10 cellular contexts compared by ENCODE assay signal in genomic region chr18:75167759-75168211, GRCh38. TPM values are rescaled to one million over a fixed set of nuclear protein-coding genes. Genes with fewer than 3 reads are reported as not detected.
DNase-seq lines count a peak whose midpoint lies in the region; ATAC-seq and TF ChIP-seq lines count a peak whose summit lies in the region.
"Had no signal": no experiment of that assay in that cellular context is flagged by ENCODE, and none has a peak within 500 bp of the region (broad histone marks: within the 10 kb centered on the region; RNA-seq: fewer than 3 reads in every experiment).

No MANE protein-coding gene starts in this region.

- H3K36me3 ChIP-seq in IMR-90 (ENCODE audit: control insufficient read depth, insufficient read depth, low read length): no peaks in the 10 kb centered on the region
- no peaks in the 10 kb centered on the region for H3K36me3 ChIP-seq in SJSA1
- H3K36me3 ChIP-seq in stomach: no peaks in the 10 kb centered on the region

- 12% methylated on average over 10 of the region's 25 CpGs; no CpG with 5 or more reads in 1 of the 2 experiments for WGBS in IMR-90 (ENCODE audit: extremely low coverage in 2 of 2, insufficient read length in 1 of 2), 2 experiments
- 55 to 68% (median 58%) methylated on average over 25 of the region's 25 CpGs for WGBS in stomach, 5 donors

- H3K4me3 ChIP-seq in IMR-90 (ENCODE audit: insufficient read depth, low read depth, low read length): peak overlapping the region; percentile 38
- H3K4me3 ChIP-seq in SJSA1: peak overlapping the region; percentile 42
- H3K4me3 ChIP-seq in stomach: peak overlapping the region in 3 of 4 donors; percentile 20 to 30 (median 28)

- H2AFZ ChIP-seq in IMR-90 (replicated peaks; ENCODE audit: low read length, poor library complexity): peak overlapping the region; percentile 89

- dilution Hi-C loops in IMR-90 (cut with HindIII; ENCODE audit: low sequenced_read_pairs, unreplicated experiment): no loop called here

- TF ChIP-seq RAD21 in IMR-90 (IDR thresholded peaks at IDR 0.05; ENCODE audit: low read length): no peak

- H3K9ac ChIP-seq in IMR-90 (ENCODE audit: low read depth, low read length): peak overlapping the region; percentile 21; the same call in 1 of the 2 replicates

- H3K23ac ChIP-seq in IMR-90 (ENCODE audit: low read depth, low read length): no peak overlapping the region

- H3K4ac ChIP-seq in IMR-90 (ENCODE audit: low read depth, low read length): no peak overlapping the region

- H2AK5ac ChIP-seq in IMR-90 (ENCODE audit: low read depth, low read length): no peak overlapping the region

- no peak overlapping the region for H4K91ac ChIP-seq in IMR-90 (ENCODE audit: insufficient read depth, low read depth, low read length)

- peak overlapping the region; percentile 67 for H3K4me2 ChIP-seq in IMR-90 (ENCODE audit: low read depth, low read length)

- no peak overlapping the region for H2BK5ac ChIP-seq in IMR-90 (ENCODE audit: low read depth, low read length, poor library complexity, severe bottlenecking)

- in situ Hi-C loops in IMR-90 (cut with MboI; ENCODE audit: low sequenced_read_pairs): no loop called here

- no peak overlapping the region for H2BK20ac ChIP-seq in IMR-90 (ENCODE audit: low read depth, low read length)

- TF ChIP-seq POLR2A in IMR-90 (IDR thresholded peaks at IDR 0.05; ENCODE audit: low read depth, low read length): no peak
- TF ChIP-seq POLR2A in stomach (IDR thresholded peaks at IDR 0.05): no peak

- no peak overlapping the region for H4K5ac ChIP-seq in IMR-90 (ENCODE audit: low read depth, low read length)

- H3K27me3 ChIP-seq in IMR-90 (ENCODE audit: control insufficient read depth, insufficient read depth, low read length) (peaks cover 20% of the 10 kb centered on the region), SJSA1 (replicated peaks) (no peaks in the 10 kb centered on the region), stomach (no peaks in the 10 kb centered on the region)

- no peak overlapping the region for H3K14ac ChIP-seq in IMR-90 (replicated peaks; ENCODE audit: low read depth, low read length)

- POLR2A ChIA-PET in IMR-90 (lab: Charles Lee; ENCODE audit: unreplicated experiment): no interaction called here

- H3K56ac ChIP-seq in IMR-90 (ENCODE audit: extremely low read depth, insufficient read depth, low read length): no peak overlapping the region

- no peak for TF ChIP-seq EP300 in stomach (IDR thresholded peaks at IDR 0.05)

- H3K4me1 ChIP-seq in IMR-90 (ENCODE audit: control insufficient read depth, insufficient read depth, low read length) (no peaks in the 10 kb centered on the region), SJSA1 (replicated peaks) (peaks cover 14% of the 10 kb centered on the region), stomach (peaks cover 0 to 3% (median 0%) of the 10 kb centered on the region in 4 donors)

- DNase-seq in IMR-90 (peak; percentile 17), SJSA1 (ENCODE audit: low read depth in 1 of 2, low spot score in 2 of 2) (peak in 1 of 2 experiments; percentile 70), left cardiac atrium (peak; percentile 55), stomach (no peak)
- DNase-seq: activated naive CD4-positive, alpha-beta T cell treated with anti-CD3 and anti-CD28 coated beads, Interleukin-2, amount 10 ng/mL, durations not matched to agents 7 days and 5 days; cerebellar nuclear complex had no signal

- H2AK9ac ChIP-seq in IMR-90 (replicated peaks; ENCODE audit: low read depth, low read length, poor library complexity): peak overlapping the region; percentile 48

- H3K9me1 ChIP-seq in IMR-90 (ENCODE audit: insufficient read depth, low read length): no peaks in the 10 kb centered on the region

- no peak for TF ChIP-seq CTCF in IMR-90 (conservative IDR thresholded peaks at IDR 0.05; ENCODE audit: low read depth, low read length)
- no peak for TF ChIP-seq CTCF in stomach (IDR thresholded peaks at IDR 0.05)

- CTCF ChIA-PET in IMR-90 (lab: Yijun Ruan, JAX): interaction anchor here (1.5 kb wide), 1 partner anchor 10 kb away, joined by 3 read pairs; no protein-coding TSS in a partner anchor

- H2BK15ac ChIP-seq in IMR-90 (ENCODE audit: low read depth, low read length): no peak overlapping the region; the same call in 2 of the 3 replicates

- no peaks in the 10 kb centered on the region for H3K79me1 ChIP-seq in IMR-90 (ENCODE audit: low read depth in 1 of 2, low read length in 2 of 2)

- ATAC-seq in IMR-90 (ENCODE audit: low read depth) (peak; percentile 72), left cardiac atrium (peak; percentile 58 to 71), GM21526 (IDR thresholded peaks at IDR 0.05; ENCODE audit: low FRiP score, unreplicated experiment) (no peak), GM18502 (IDR thresholded peaks at IDR 0.05; ENCODE audit: poor library complexity, unreplicated experiment) (no peak), HG02938 (IDR thresholded peaks at IDR 0.05; ENCODE audit: unreplicated experiment) (no peak)

- intact Hi-C loops in IMR-90 (cut with micrococcal nuclease) (no loop called here), left cardiac atrium (cut with DNase I) (no loop called here), stomach (cut with DNase I; ENCODE audit: low total_unique reads) (no loop called here)

- H2BK120ac ChIP-seq in IMR-90 (ENCODE audit: low read depth, low read length): no peak overlapping the region

- H3K27ac ChIP-seq in IMR-90 (ENCODE audit: insufficient read depth, low read length) (no peak overlapping the region), SJSA1 (peak overlapping the region; percentile 65; the same call in 1 of the 2 replicates), stomach (peak overlapping the region; percentile 12 to 77 (median 33))
- H3K27ac ChIP-seq: RWPE1 had no signal

- H3K18ac ChIP-seq in IMR-90 (ENCODE audit: low read depth, low read length): no peak overlapping the region; the same call in 1 of the 2 replicates

- H4K8ac ChIP-seq in IMR-90 (ENCODE audit: low read depth in 2 of 2, low read length in 2 of 2): no peak overlapping the region

- BruUV-seq in IMR-90 (replicated peaks; lab: Mats Ljungman, UMichigan): no TSS peak

- H4K20me1 ChIP-seq in IMR-90 (ENCODE audit: insufficient read depth, low read length): no peaks in the 10 kb centered on the region

- H3K9me3 ChIP-seq in IMR-90 (ENCODE audit: control insufficient read depth, insufficient read depth, low read length) (peaks cover 8% of the 10 kb centered on the region; the same call in 1 of the 2 replicates), SJSA1 (replicated peaks) (no peaks in the 10 kb centered on the region), stomach (no peaks in the 10 kb centered on the region)

TF ChIP-seq in IMR-90, 13 proteins besides CTCF, POLR2A, EP300 and RAD21:
- no peak for TF ChIP-seq FOS (IDR thresholded peaks at IDR 0.05; ENCODE audit: low read depth, low read length)
- TF ChIP-seq MXI1 (IDR thresholded peaks at IDR 0.05; ENCODE audit: borderline replicate concordance, low read depth, low read length): no peak
- TF ChIP-seq ELK1 (IDR thresholded peaks at IDR 0.05; ENCODE audit: borderline replicate concordance, low read depth, low read length): no peak
- TF ChIP-seq CHD1 (IDR thresholded peaks at IDR 0.05; ENCODE audit: low read depth, low read length): no peak
- TF ChIP-seq RFX5 (IDR thresholded peaks at IDR 0.05; ENCODE audit: low read depth, low read length): no peak
- no peak for TF ChIP-seq MAFK (IDR thresholded peaks at IDR 0.05; ENCODE audit: low read depth, low read length)
- TF ChIP-seq CEBPB (IDR thresholded peaks at IDR 0.05; ENCODE audit: low read depth, low read length): no peak
- no peak for TF ChIP-seq NFE2L2 (IDR thresholded peaks at IDR 0.05; ENCODE audit: low read depth, low read length)
- no peak for TF ChIP-seq SMC3 (IDR thresholded peaks at IDR 0.05; ENCODE audit: low read depth, low read length)
- TF ChIP-seq USF2 (IDR thresholded peaks at IDR 0.05; ENCODE audit: low read depth, low read length): no peak
- no peak for TF ChIP-seq BHLHE40 (IDR thresholded peaks at IDR 0.05; ENCODE audit: low read depth, low read length)
- no peak for TF ChIP-seq RCOR1 (IDR thresholded peaks at IDR 0.05; ENCODE audit: insufficient replicate concordance, low read length)

RNA-seq across cellular contexts. Expression of gene PTGR3, which starts 41.2 kb away (rescaled TPM):
- total RNA-seq in IMR-90 (2012; rRNA removed): 16.1 and 16.9 TPM in 2 replicates
- polyA plus RNA-seq in IMR-90 (2012; rRNA removed): 24.6 and 26.4 TPM in 2 replicates
- 8.9 and 21.0 TPM in 2 replicates for polyA plus RNA-seq in IMR-90 (2012; cell fraction: cytosol; rRNA removed)
- polyA plus RNA-seq in IMR-90 (2012; cell fraction: nucleus; rRNA removed; ENCODE audit: low replicate concordance): 22.4 and 44.0 TPM in 2 replicates
- 16.2 and 17.4 TPM in 2 replicates for total RNA-seq in SJSA1 (2014; rRNA removed; shearing (Covaris generic))
- total RNA-seq in left cardiac atrium: 10 to 100 TPM; 33.8 to 51.1 TPM
- total RNA-seq in stomach: 10 to 100 TPM; 10.4 to 45.5 (median 19.3) TPM
- 10 to 100 TPM in 2 of 3 donors, 1 to 10 TPM in 1; 9.9 to 13.8 (median 10.6) TPM for polyA plus RNA-seq in stomach

RNA-seq across cellular contexts. Expression of gene TSHZ1, which starts 42.8 kb away (rescaled TPM):
- 9.2 and 10.0 TPM in 2 replicates for total RNA-seq in IMR-90 (2012; rRNA removed)
- polyA plus RNA-seq in IMR-90 (2012; rRNA removed): 6.4 and 7.1 TPM in 2 replicates
- 2.8 and 4.6 TPM in 2 replicates for polyA plus RNA-seq in IMR-90 (2012; cell fraction: cytosol; rRNA removed)
- 4.5 and 4.9 TPM in 2 replicates for polyA plus RNA-seq in IMR-90 (2012; cell fraction: nucleus; rRNA removed; ENCODE audit: low replicate concordance)
- total RNA-seq in SJSA1 (2014; rRNA removed; shearing (Covaris generic)): 8.1 and 12.4 TPM in 2 replicates
- total RNA-seq in left cardiac atrium: 10 to 100 TPM; 14.0 to 22.6 TPM
- total RNA-seq in stomach: 10 to 100 TPM in 3 of 5 donors, 1 to 10 TPM in 2; 7.0 to 21.0 (median 14.8) TPM
- polyA plus RNA-seq in stomach: 1 to 10 TPM; 4.2 to 7.0 (median 5.0) TPM

Comparison
In these comparisons a context has a peak if more than half of its experiments do, and no peak if none do; other contexts are left out.
1. ATAC-seq: peak in IMR-90 (single experiment) and left cardiac atrium (2 of 2); none in GM21526 (single experiment), GM18502 (single experiment) and HG02938 (single experiment).
2. Peak in every context shown above with its lines, with median percentiles within 50 percentile points of each other: H3K4me3 ChIP-seq.